In genomic region chr16:12573300-12573699, GRCh38 we compare ENCODE assay signal across 14 cellular contexts.
DNase-seq lines count a peak whose midpoint lies in the region; ATAC-seq and TF ChIP-seq lines count a peak whose summit lies in the region.
"Had no signal": no experiment of that assay in that cellular context is flagged by ENCODE, and none has a peak within 500 bp of the region (broad histone marks: within the 10 kb centered on the region; RNA-seq: fewer than 3 reads in every experiment).

No MANE protein-coding gene starts in this region.

- H4K20me1 ChIP-seq in OCI-LY7 (ENCODE audit: insufficient read depth, low read length): no peaks in the 10 kb centered on the region

- H3K36me3 ChIP-seq in OCI-LY7 (ENCODE audit: insufficient read depth, low read length): no peaks in the 10 kb centered on the region; the same call in 1 of the 2 replicates
- H3K36me3 ChIP-seq: right lobe of liver, SJSA1 had no signal

- no peaks in the 10 kb centered on the region for H3K9me2 ChIP-seq in OCI-LY7 (ENCODE audit: insufficient read depth, low read length)

- CTCF ChIA-PET in activated CD4-positive, alpha-beta T cell treated with anti-CD3 and anti-CD28 coated beads for 36 hours (lab: Charles Lee): interaction anchor here (0.7 to 2.0 kb wide), 17 partner anchors 9 to 749 kb away, joined by 3 to 8 read pairs (median 4); no protein-coding TSS in a partner anchor
- CTCF ChIA-PET in OCI-LY7 (lab: Charles Lee; ENCODE audit: unreplicated experiment): interaction anchor here (0.5 to 1.1 kb wide), 2 partner anchors 14 to 248 kb away, joined by 3 read pairs; no protein-coding TSS in a partner anchor

- H3K9me3 ChIP-seq in OCI-LY7 (ENCODE audit: low read length): no peaks in the 10 kb centered on the region
- H3K9me3 ChIP-seq: gastroesophageal sphincter, right lobe of liver, SJSA1 had no signal

- no peaks in the 10 kb centered on the region for H3K79me2 ChIP-seq in OCI-LY7 (ENCODE audit: insufficient read depth, low read depth, low read length)

- peak overlapping the region; percentile 51 for H3K27ac ChIP-seq in OCI-LY7 (ENCODE audit: low read depth, low read length, poor library complexity, severe bottlenecking)
- H3K27ac ChIP-seq: gastroesophageal sphincter, right lobe of liver, SJSA1 had no signal

- H3K4me1 Mint-ChIP-seq in activated CD4-positive, alpha-beta T cell treated with anti-CD3 and anti-CD28 coated beads for 36 hours: peaks cover 12% of the 10 kb centered on the region
- peaks cover 9% of the 10 kb centered on the region for H3K4me1 Mint-ChIP-seq in stimulated activated effector memory CD8-positive, alpha-beta T cell treated with anti-CD3 and anti-CD28 coated beads, Interleukin-12 subunit alpha, Interleukin-12 subunit beta, amount 100 ng/mL, for 72 hours

- no peak overlapping the region for H3K4me3 ChIP-seq in OCI-LY7 (ENCODE audit: low read depth, low read length, poor library complexity, severe bottlenecking)
- H3K4me3 ChIP-seq: gastroesophageal sphincter, right lobe of liver, SJSA1 had no signal

- no peak for ATAC-seq in activated CD4-positive, alpha-beta T cell treated with anti-CD3 and anti-CD28 coated beads for 36 hours
- ATAC-seq in stimulated activated effector memory CD8-positive, alpha-beta T cell treated with anti-CD3 and anti-CD28 coated beads, Interleukin-12 subunit alpha, Interleukin-12 subunit beta, amount 100 ng/mL, for 72 hours: peak; percentile 12
- ATAC-seq: gastroesophageal sphincter had no signal

- TF ChIP-seq CTCF in OCI-LY7 (conservative IDR thresholded peaks at IDR 0.05; ENCODE audit: low read length): no peak

- H2AFZ ChIP-seq in OCI-LY7 (ENCODE audit: low read length): no peak overlapping the region; the same call in 1 of the 2 replicates

- no peaks in the 10 kb centered on the region for H3K9me3 Mint-ChIP-seq in activated CD4-positive, alpha-beta T cell treated with anti-CD3 and anti-CD28 coated beads for 36 hours (ENCODE audit: low read depth)
- no peaks in the 10 kb centered on the region for H3K9me3 Mint-ChIP-seq in stimulated activated effector memory CD8-positive, alpha-beta T cell treated with anti-CD3 and anti-CD28 coated beads, Interleukin-12 subunit alpha, Interleukin-12 subunit beta, amount 100 ng/mL, for 72 hours
- H3K9me3 Mint-ChIP-seq: activated T-cell treated with anti-CD3 and anti-CD28 coated beads, Interleukin-2, amount 50 U/mL, for 72 hours; type B pancreatic cell had no signal

- intact Hi-C loops in activated CD4-positive, alpha-beta T cell treated with anti-CD3 and anti-CD28 coated beads for 36 hours (cut with DNase I, micrococcal nuclease): loop anchor here (1.0 to 5.0 kb wide), 6 partner anchors 34 to 879 kb away; no protein-coding TSS in a partner anchor
- intact Hi-C loops in OCI-LY7 (cut with micrococcal nuclease; ENCODE audit: unreplicated experiment): no loop called here

- peak overlapping the region; percentile 31 for H3K27ac Mint-ChIP-seq in activated CD4-positive, alpha-beta T cell treated with anti-CD3 and anti-CD28 coated beads for 36 hours
- H3K27ac Mint-ChIP-seq in stimulated activated effector memory CD8-positive, alpha-beta T cell treated with anti-CD3 and anti-CD28 coated beads, Interleukin-12 subunit alpha, Interleukin-12 subunit beta, amount 100 ng/mL, for 72 hours: no peak overlapping the region
- H3K27ac Mint-ChIP-seq: type B pancreatic cell had no signal

- H3K4me2 ChIP-seq in OCI-LY7 (ENCODE audit: low read length): peak overlapping the region; percentile 62

- peaks cover 3% of the 10 kb centered on the region for H3K36me3 Mint-ChIP-seq in activated CD4-positive, alpha-beta T cell treated with anti-CD3 and anti-CD28 coated beads for 36 hours (ENCODE audit: low read depth)
- no peaks in the 10 kb centered on the region for H3K36me3 Mint-ChIP-seq in stimulated activated effector memory CD8-positive, alpha-beta T cell treated with anti-CD3 and anti-CD28 coated beads, Interleukin-12 subunit alpha, Interleukin-12 subunit beta, amount 100 ng/mL, for 72 hours
- H3K36me3 Mint-ChIP-seq: type B pancreatic cell had no signal

- no peaks in the 10 kb centered on the region for H3K27me3 Mint-ChIP-seq in activated CD4-positive, alpha-beta T cell treated with anti-CD3 and anti-CD28 coated beads for 36 hours
- H3K27me3 Mint-ChIP-seq: CD8-positive, alpha-beta memory T cell; type B pancreatic cell had no signal

- POLR2A ChIA-PET in activated CD4-positive, alpha-beta T cell treated with anti-CD3 and anti-CD28 coated beads for 36 hours (lab: Charles Lee): no interaction called here
- POLR2A ChIA-PET in OCI-LY7 (lab: Charles Lee): interaction anchor here (0.8 to 1.9 kb wide), 4 partner anchors 20 to 67 kb away, joined by 3 to 5 read pairs (median 4); no protein-coding TSS in a partner anchor

- H3K4me3 Mint-ChIP-seq in activated CD4-positive, alpha-beta T cell treated with anti-CD3 and anti-CD28 coated beads for 36 hours: no peak overlapping the region
- no peak overlapping the region for H3K4me3 Mint-ChIP-seq in stimulated activated effector memory CD8-positive, alpha-beta T cell treated with anti-CD3 and anti-CD28 coated beads, Interleukin-12 subunit alpha, Interleukin-12 subunit beta, amount 100 ng/mL, for 72 hours
- H3K4me3 Mint-ChIP-seq: activated T-cell treated with anti-CD3 and anti-CD28 coated beads, Interleukin-2, amount 50 U/mL, for 72 hours; CD8-positive, alpha-beta memory T cell; type B pancreatic cell had no signal

- no peak for DNase-seq in activated CD4-positive, alpha-beta T cell treated with anti-CD3 and anti-CD28 coated beads for 36 hours
- no peak for DNase-seq in activated CD4-positive, alpha-beta T cell treated with anti-CD3 and anti-CD28 coated beads, Interleukin-2, amount 50 U/mL, for 48 hours
- DNase-seq in OCI-LY7 (ENCODE audit: low spot score): peak; percentile 54
- peak; percentile 26 for DNase-seq in inferior parietal cortex (ENCODE audit: extremely low spot score)
- no peak for DNase-seq in stimulated activated effector memory CD8-positive, alpha-beta T cell treated with anti-CD3 and anti-CD28 coated beads, Interleukin-12 subunit alpha, Interleukin-12 subunit beta, amount 100 ng/mL, for 72 hours (ENCODE audit: low spot score in 2 of 2)
- DNase-seq in effector CD8-positive, alpha-beta T cell (lab: John Stamatoyannopoulos, UW): no peak
- DNase-seq in NCI-H524 treated with DMSO at 0.1 percent for 48 hours (lab: John Stamatoyannopoulos, UW): no peak
- DNase-seq in NCI-H82 (lab: John Stamatoyannopoulos, UW): no peak

- peaks cover 59% of the 10 kb centered on the region for H3K4me1 ChIP-seq in OCI-LY7 (ENCODE audit: insufficient read depth, low read length, poor library complexity, severe bottlenecking)
- H3K4me1 ChIP-seq: gastroesophageal sphincter, SJSA1 had no signal

- no TSS peak for BruUV-seq in OCI-LY7 (replicated peaks; lab: Mats Ljungman, UMichigan)

Comparison
In these comparisons a context has a peak if more than half of its experiments do, and no peak if none do; other contexts are left out.
1. DNase-seq: peak in OCI-LY7 (single experiment) and inferior parietal cortex (single experiment); none in activated CD4-positive, alpha-beta T cell treated with anti-CD3 and anti-CD28 coated beads for 36 hours (single experiment), activated CD4-positive, alpha-beta T cell treated with anti-CD3 and anti-CD28 coated beads, Interleukin-2, amount 50 U/mL, for 48 hours (0 of 2), stimulated activated effector memory CD8-positive, alpha-beta T cell treated with anti-CD3 and anti-CD28 coated beads, Interleukin-12 subunit alpha, Interleukin-12 subunit beta, amount 100 ng/mL, for 72 hours (0 of 2), effector CD8-positive, alpha-beta T cell (single experiment), NCI-H524 treated with DMSO at 0.1 percent for 48 hours (single experiment) and NCI-H82 (single experiment).